ENCODE assay signal across 9 cellular contexts in genomic region chr15:80780416-80781221, GRCh38. TPM values are rescaled to one million over a fixed set of nuclear protein-coding genes. Genes with fewer than 3 reads are reported as not detected.
DNase-seq lines count a peak whose midpoint lies in the region; ATAC-seq and TF ChIP-seq lines count a peak whose summit lies in the region.
"Had no signal": no experiment of that assay in that cellular context is flagged by ENCODE, and none has a peak within 500 bp of the region (broad histone marks: within the 10 kb centered on the region; RNA-seq: fewer than 3 reads in every experiment).

No MANE protein-coding gene starts in this region.

- peak; percentile 38 for DNase-seq in GM13976 (ENCODE audit: low spot score)
- no peak for DNase-seq in Panc1 (ENCODE audit: low read depth, low spot score)
- peak in 1 of 10 donors; percentile 54 for DNase-seq in dorsolateral prefrontal cortex
- DNase-seq in H4 (ENCODE audit: low spot score) = no peak

- H3K36me3 ChIP-seq in Panc1 (ENCODE audit: control insufficient read depth, insufficient read depth, low read length) (no peaks in the 10 kb centered on the region), muscle layer of duodenum (ENCODE audit: control insufficient read depth in 1 of 2, insufficient read depth in 2 of 2, low read length in 2 of 2) (no peaks in the 10 kb centered on the region), gastroesophageal sphincter (no peaks in the 10 kb centered on the region)

- H3K36me3 Mint-ChIP-seq in stimulated activated memory B cell treated with anti-CD40 and anti-IgM and Interleukin-4, amounts not matched to agents 10 μg/mL and 1 μg/mL and 100 μg/mL, for 72 hours = no peaks in the 10 kb centered on the region
- H3K36me3 Mint-ChIP-seq: memory B cell had no signal

- peak; percentile 29 for ATAC-seq in Panc1
- ATAC-seq in stimulated activated memory B cell treated with anti-CD40 and anti-IgM and Interleukin-4, amounts not matched to agents 10 μg/mL and 1 μg/mL and 100 μg/mL, for 72 hours = no peak
- ATAC-seq in GM21515 (IDR thresholded peaks at IDR 0.05; ENCODE audit: unreplicated experiment) = no peak
- ATAC-seq in gastroesophageal sphincter = no peak

- BruUV-seq in Panc1 (replicated peaks; lab: Mats Ljungman, UMichigan) = no TSS peak

- CTCF ChIA-PET in Panc1 (lab: Charles Lee) = interaction anchor here (0.6 to 5.2 kb wide), 3 partner anchors 107 to 213 kb away, joined by 3 to 65 read pairs (median 8); no protein-coding TSS in a partner anchor

- intact Hi-C loops in Panc1 (cut with micrococcal nuclease; ENCODE audit: unreplicated experiment) (loop anchor here (2.0 kb wide), 1 partner anchor 190 kb away; no protein-coding TSS in a partner anchor), dorsolateral prefrontal cortex (cut with DNase I) (loop anchor here in 1 of 2 donors (10.0 kb wide), 1 partner anchor 164 kb away; no protein-coding TSS in a partner anchor)

- no peak overlapping the region for H3K4me3 Mint-ChIP-seq in stimulated activated memory B cell treated with anti-CD40 and anti-IgM and Interleukin-4, amounts not matched to agents 10 μg/mL and 1 μg/mL and 100 μg/mL, for 72 hours
- H3K4me3 Mint-ChIP-seq: memory B cell had no signal

- no peak for TF ChIP-seq EP300 in gastroesophageal sphincter (IDR thresholded peaks at IDR 0.05)

- no peaks in the 10 kb centered on the region for H3K9me3 Mint-ChIP-seq in stimulated activated memory B cell treated with anti-CD40 and anti-IgM and Interleukin-4, amounts not matched to agents 10 μg/mL and 1 μg/mL and 100 μg/mL, for 72 hours
- H3K9me3 Mint-ChIP-seq: memory B cell had no signal

- POLR2A ChIA-PET in Panc1 (lab: Charles Lee) = no interaction called here

- peaks cover 41% of the 10 kb centered on the region for H3K27me3 Mint-ChIP-seq in stimulated activated memory B cell treated with anti-CD40 and anti-IgM and Interleukin-4, amounts not matched to agents 10 μg/mL and 1 μg/mL and 100 μg/mL, for 72 hours

- peaks cover 12% of the 10 kb centered on the region for H3K4me1 Mint-ChIP-seq in stimulated activated memory B cell treated with anti-CD40 and anti-IgM and Interleukin-4, amounts not matched to agents 10 μg/mL and 1 μg/mL and 100 μg/mL, for 72 hours

- no peak for TF ChIP-seq CTCF in GM13976 (IDR thresholded peaks at IDR 0.05; ENCODE audit: borderline replicate concordance, control extremely low read depth, extremely low read depth, insufficient read depth, missing control alignments)
- no peak for TF ChIP-seq CTCF in Panc1 (IDR thresholded peaks at IDR 0.05)
- TF ChIP-seq CTCF in dorsolateral prefrontal cortex (IDR thresholded peaks at IDR 0.05 in 54 of 56, conservative IDR thresholded peaks at IDR 0.05 in 2 of 56; ENCODE audit: low read depth in 1 of 56, partially characterized antibody in 56 of 56) = no peak
- no peak for TF ChIP-seq CTCF in gastroesophageal sphincter (IDR thresholded peaks at IDR 0.05)

- H3K4me1 ChIP-seq in Panc1 (ENCODE audit: control insufficient read depth, insufficient read depth, low read length) (peaks cover 6% of the 10 kb centered on the region; the same call in 1 of the 2 replicates), muscle layer of duodenum (ENCODE audit: control insufficient read depth in 1 of 2, insufficient read depth in 2 of 2, low read length in 2 of 2) (peaks cover 0 to 36% of the 10 kb centered on the region in 2 donors), gastroesophageal sphincter (peaks cover 0 to 38% (median 15%) of the 10 kb centered on the region in 3 donors)

- TF ChIP-seq POLR2A in gastroesophageal sphincter (IDR thresholded peaks at IDR 0.05) = no peak

- H3K9me3 ChIP-seq in Panc1 (ENCODE audit: control insufficient read depth, insufficient read depth, low read depth, low read length) = no peaks in the 10 kb centered on the region
- no peaks in the 10 kb centered on the region for H3K9me3 ChIP-seq in muscle layer of duodenum (ENCODE audit: control insufficient read depth in 1 of 2, low read length in 2 of 2)
- H3K9me3 ChIP-seq in gastroesophageal sphincter = no peaks in the 10 kb centered on the region

- H3K27me3 ChIP-seq in Panc1 (ENCODE audit: control insufficient read depth, insufficient read depth, low read length) = peaks cover 33% of the 10 kb centered on the region
- H3K27me3 ChIP-seq in dorsolateral prefrontal cortex = peaks cover 0 to 22% (median 0%) of the 10 kb centered on the region in 45 donors
- H3K27me3 ChIP-seq in muscle layer of duodenum (ENCODE audit: low read depth, low read length) = peaks cover 7% of the 10 kb centered on the region
- H3K27me3 ChIP-seq in gastroesophageal sphincter = peaks cover 56% of the 10 kb centered on the region

- WGBS in gastroesophageal sphincter (ENCODE audit: low coverage in 1 of 2), 2 donors = 11% methylated on average over 13 of the region's 40 CpGs; no CpG with 5 or more reads in 1 of the 2 donors

- H3K27ac ChIP-seq in Panc1 (ENCODE audit: low read length) (no peak overlapping the region), dorsolateral prefrontal cortex (peak overlapping the region in 28 of 59 donors; percentile 0 to 75 (median 48)), muscle layer of duodenum (ENCODE audit: low read length) (no peak overlapping the region), gastroesophageal sphincter (no peak overlapping the region)

- H3K27ac Mint-ChIP-seq in stimulated activated memory B cell treated with anti-CD40 and anti-IgM and Interleukin-4, amounts not matched to agents 10 μg/mL and 1 μg/mL and 100 μg/mL, for 72 hours = no peak overlapping the region
- H3K27ac Mint-ChIP-seq: memory B cell had no signal

- in situ Hi-C loops in GM13976 (cut with MboI; ENCODE audit: low sequenced_read_pairs, unreplicated experiment) = loop anchor here (25.0 kb wide), 2 partner anchors 182 to 482 kb away; no protein-coding TSS in a partner anchor
- in situ Hi-C loops in Panc1 (cut with HindIII; ENCODE audit: low pct_unique_long_range_greater_than_20kb, low sequenced_read_pairs) = no loop called here

- H3K4me3 ChIP-seq in Panc1 (ENCODE audit: low read depth in 2 of 2, low read length in 2 of 2) (peak overlapping the region; percentile 50 to 57), dorsolateral prefrontal cortex (peak overlapping the region; percentile 47 to 84 (median 69)), muscle layer of duodenum (ENCODE audit: low read depth in 1 of 2, low read length in 2 of 2) (peak overlapping the region; percentile 51 to 71), gastroesophageal sphincter (peak overlapping the region in 1 of 2 donors; percentile 62)

RNA-seq across cellular contexts. Expression of gene CEMIP, which starts 1.4 kb away (rescaled TPM):
- 0.46 TPM for total RNA-seq in Panc1 (2021; ENCODE audit: unreplicated experiment)
- polyA plus RNA-seq in Panc1 (2012; ENCODE audit: insufficient read length) = 0.70 TPM
- 10 to 100 TPM in 87 of 120 experiments, 1 to 10 TPM in 33; 2.8 to 70.9 (median 12.4) TPM for total RNA-seq in dorsolateral prefrontal cortex
- 0.06 and 0.68 TPM in 2 replicates for total RNA-seq in H4 (2014; rRNA removed; shearing (Covaris generic))
- under 1 TPM in 2 of 4 donors, not detected in 2; 0.35 to 0.54 TPM for total RNA-seq in gastroesophageal sphincter
